9 cellular contexts compared by ENCODE assay signal in genomic region chr10:93680414-93681047, GRCh38. TPM values are rescaled to one million over a fixed set of nuclear protein-coding genes. Genes with fewer than 3 reads are reported as not detected.
DNase-seq lines count a peak whose midpoint lies in the region; ATAC-seq, FAIRE-seq and TF ChIP-seq lines count a peak whose summit lies in the region.
"Had no signal": no experiment of that assay in that cellular context is flagged by ENCODE, and none has a peak within 500 bp of the region (broad histone marks: within the 10 kb centered on the region; RNA-seq: fewer than 3 reads in every experiment).

No MANE protein-coding gene starts in this region.

- H3K27ac ChIP-seq in Peyer's patch: no peak overlapping the region
- no peak overlapping the region for H3K27ac ChIP-seq in small intestine (ENCODE audit: low read depth in 1 of 2, low read length in 1 of 2)

- H3K36me3 ChIP-seq in BE2C: no peaks in the 10 kb centered on the region
- H3K36me3 ChIP-seq in Peyer's patch: peaks cover 0 to 26% (median 0%) of the 10 kb centered on the region in 3 donors
- peaks cover 0 to 4% of the 10 kb centered on the region in 2 donors for H3K36me3 ChIP-seq in small intestine (ENCODE audit: control insufficient read depth in 2 of 2, insufficient read depth in 2 of 2, low read length in 2 of 2)

- H3K4me1 Mint-ChIP-seq in activated CD4-positive, alpha-beta memory T cell treated with anti-CD3 and anti-CD28 coated beads for 36 hours (ENCODE audit: low read depth): peaks cover 2% of the 10 kb centered on the region

- WGBS in small intestine, 3 donors: 38 to 64% (median 53%) methylated on average over 4 of the region's 4 CpGs

- H3K27me3 ChIP-seq in BE2C: no peaks in the 10 kb centered on the region
- H3K27me3 ChIP-seq in Peyer's patch: no peaks in the 10 kb centered on the region
- no peaks in the 10 kb centered on the region for H3K27me3 ChIP-seq in small intestine (ENCODE audit: control insufficient read depth in 2 of 2, insufficient read depth in 2 of 2, low read length in 2 of 2)

- H3K9me3 ChIP-seq in BE2C (no peaks in the 10 kb centered on the region), Peyer's patch (no peaks in the 10 kb centered on the region), small intestine (ENCODE audit: control insufficient read depth, low read depth) (no peaks in the 10 kb centered on the region)

- POLR2A ChIA-PET in activated CD4-positive, alpha-beta memory T cell treated with anti-CD3 and anti-CD28 coated beads for 36 hours (lab: Charles Lee): interaction anchor here (1.5 kb wide), 1 partner anchor 22 kb away, joined by 5 read pairs; the partner anchor contains the start of gene FRA10AC1

- peaks cover 19% of the 10 kb centered on the region for H3K36me3 Mint-ChIP-seq in activated CD4-positive, alpha-beta memory T cell treated with anti-CD3 and anti-CD28 coated beads for 36 hours

- H3K4me1 ChIP-seq in BE2C: peaks cover 6% of the 10 kb centered on the region; the same call in 1 of the 2 replicates
- no peaks in the 10 kb centered on the region for H3K4me1 ChIP-seq in Peyer's patch
- no peaks in the 10 kb centered on the region for H3K4me1 ChIP-seq in small intestine (ENCODE audit: control insufficient read depth in 2 of 2, insufficient read depth in 1 of 2, low read depth in 1 of 2, low read length in 1 of 2)

- DNase-seq in BE2C: no peak
- DNase-seq in HT1080 (ENCODE audit: low read depth): peak; percentile 37
- no peak for DNase-seq in Peyer's patch
- DNase-seq in fibroblast of gingiva (ENCODE audit: low read depth): peak; percentile 36
- DNase-seq in small intestine: peak; percentile 64
- no peak for DNase-seq in stimulated activated naive CD4-positive, alpha-beta T cell treated with Interleukin-2 at 50 U/mL for 16 hours (lab: John Stamatoyannopoulos, UW)
- DNase-seq in activated CD4-positive, alpha-beta memory T cell treated with anti-CD3 and anti-CD28 coated beads for 36 hours: no peak

- TF ChIP-seq CTCF in BE2C (IDR thresholded peaks at IDR 0.05; ENCODE audit: low read depth, low read length): peak; percentile 41
- peak in 4 of 6 experiments; percentile 19 to 84 (median 78) for TF ChIP-seq CTCF in Peyer's patch (IDR thresholded peaks at IDR 0.05)

- no peaks in the 10 kb centered on the region for H3K9me3 Mint-ChIP-seq in activated CD4-positive, alpha-beta memory T cell treated with anti-CD3 and anti-CD28 coated beads for 36 hours

- H3K4me3 ChIP-seq in BE2C (ENCODE audit: low read depth, low read length): no peak overlapping the region
- no peak overlapping the region for H3K4me3 ChIP-seq in Peyer's patch
- H3K4me3 ChIP-seq in small intestine (ENCODE audit: low read depth in 1 of 2, low read length in 2 of 2): no peak overlapping the region

- no peak overlapping the region for H3K4me3 Mint-ChIP-seq in activated CD4-positive, alpha-beta memory T cell treated with anti-CD3 and anti-CD28 coated beads for 36 hours

- no peak for TF ChIP-seq POLR2A in Peyer's patch (IDR thresholded peaks at IDR 0.05)

- FAIRE-seq in small intestine (lab: Jason Lieb, UNC): no peak
- FAIRE-seq: colon had no signal

- no peak overlapping the region for H3K27ac Mint-ChIP-seq in activated CD4-positive, alpha-beta memory T cell treated with anti-CD3 and anti-CD28 coated beads for 36 hours

- intact Hi-C loops in activated CD4-positive, alpha-beta memory T cell treated with anti-CD3 and anti-CD28 coated beads for 36 hours (cut with micrococcal nuclease): loop anchor here (5.0 kb wide), 1 partner anchor 128 kb away; no protein-coding TSS in a partner anchor

- H3K27me3 Mint-ChIP-seq in activated CD4-positive, alpha-beta memory T cell treated with anti-CD3 and anti-CD28 coated beads for 36 hours: no peaks in the 10 kb centered on the region

- no peak for ATAC-seq in GM19351 (IDR thresholded peaks at IDR 0.05; ENCODE audit: unreplicated experiment)

- CTCF ChIA-PET in activated CD4-positive, alpha-beta memory T cell treated with anti-CD3 and anti-CD28 coated beads for 36 hours (lab: Charles Lee): interaction anchor here (0.7 to 1.3 kb wide), 9 partner anchors 123 to 304 kb away, joined by 3 to 6 read pairs (median 3); no protein-coding TSS in a partner anchor

RNA-seq across cellular contexts. Expression of gene FRA10AC1, which starts 21.9 kb away (rescaled TPM):
- 8.9 TPM for polyA plus RNA-seq in BE2C (2012; ENCODE audit: insufficient read depth, insufficient read length, low read depth)
- total RNA-seq in HT1080 (2014; rRNA removed; shearing (Covaris generic)): 2.3 and 3.1 TPM in 2 replicates
- 8.4 and 10.7 TPM in 2 replicates for polyA plus RNA-seq in HT1080 (2015; cell fraction: cytosol; rRNA removed)
- polyA plus RNA-seq in HT1080 (2015; cell fraction: nucleus; rRNA removed): 20.8 and 22.5 TPM in 2 replicates
- 10 to 100 TPM; 10.6 to 20.8 (median 15.4) TPM for total RNA-seq in Peyer's patch
- 1 to 10 TPM; 5.1 to 7.9 (median 6.0) TPM for polyA plus RNA-seq in small intestine
- total RNA-seq in activated CD4-positive, alpha-beta memory T cell treated with anti-CD3 and anti-CD28 coated beads for 36 hours: 10 to 100 TPM; 18.6 to 19.0 TPM

Comparison
In these comparisons a context has a peak if more than half of its experiments do, and no peak if none do; other contexts are left out.
1. DNase-seq: peak in HT1080 (single experiment), fibroblast of gingiva (single experiment) and small intestine (single experiment); none in BE2C (single experiment), Peyer's patch (0 of 3), stimulated activated naive CD4-positive, alpha-beta T cell treated with Interleukin-2 at 50 U/mL for 16 hours (single experiment) and activated CD4-positive, alpha-beta memory T cell treated with anti-CD3 and anti-CD28 coated beads for 36 hours (single experiment).